In genomic region chr16:88805887-88806393, GRCh38 we compare ENCODE assay signal across 23 cellular contexts. TPM values are rescaled to one million over a fixed set of nuclear protein-coding genes. Genes with fewer than 3 reads are reported as not detected.
DNase-seq lines count a peak whose midpoint lies in the region; ATAC-seq, FAIRE-seq and TF ChIP-seq lines count a peak whose summit lies in the region.
"Had no signal": no experiment of that assay in that cellular context is flagged by ENCODE, and none has a peak within 500 bp of the region (broad histone marks: within the 10 kb centered on the region; RNA-seq: fewer than 3 reads in every experiment).

No MANE protein-coding gene starts in this region.

- DNase-seq in activated naive CD4-positive, alpha-beta T cell treated with anti-CD3 and anti-CD28 coated beads, Interleukin-2, amount 10 ng/mL, durations not matched to agents 7 days and 5 days: no peak
- no peak for DNase-seq in activated naive CD4-positive, alpha-beta T cell treated with Interleukin-2 at 50 U/mL for 16 hours
- DNase-seq in NT2/D1 (ENCODE audit: low read depth, low spot score) (no peak), GM12878 (ENCODE audit: low read depth, low spot score) (no peak), NCI-H524 (lab: John Stamatoyannopoulos, UW) (no peak), NCI-H69 (lab: John Stamatoyannopoulos, UW) (no peak)
- DNase-seq: activated CD4-positive, alpha-beta T cell treated with anti-CD3 and anti-CD28 coated beads, Interleukin-2, amount 10 ng/mL, durations not matched to agents 7 days and 5 days; activated T-cell treated with anti-CD3 and anti-CD28 coated beads, Interleukin-2, amount 50 U/mL, for 4 hours; CD8-positive, alpha-beta T cell; dorsolateral prefrontal cortex; EL; HCEC 1CT; NCI-H1417 treated with DMSO at 0.1 percent for 48 hours; NCI-H2171; NCI-H82; SK-N-SH had no signal

- no peaks in the 10 kb centered on the region for H3K9me3 ChIP-seq in NT2/D1 (ENCODE audit: insufficient read depth, low read length)
- H3K9me3 ChIP-seq in GM12878 (replicated peaks; ENCODE audit: control insufficient read depth, insufficient read depth, low read length): no peaks in the 10 kb centered on the region
- H3K9me3 ChIP-seq: SK-N-SH, tibial artery had no signal

- H3K27ac Mint-ChIP-seq in activated naive CD4-positive, alpha-beta T cell treated with anti-CD3 and anti-CD28 coated beads, Interleukin-2, amount 10 ng/mL, durations not matched to agents 7 days and 5 days: no peak overlapping the region
- H3K27ac Mint-ChIP-seq: activated CD4-positive, alpha-beta T cell treated with anti-CD3 and anti-CD28 coated beads, Interleukin-2, amount 10 ng/mL, durations not matched to agents 7 days and 5 days; CD8-positive, alpha-beta T cell; stimulated activated memory B cell treated with anti-CD40 and anti-IgM and Interleukin-4, amounts not matched to agents 10 μg/mL and 1 μg/mL and 100 μg/mL, for 72 hours had no signal

- intact Hi-C loops in GM12878 (cut with micrococcal nuclease; ENCODE audit: unreplicated experiment): no loop called here

- BruUV-seq in GM12878 (replicated peaks; lab: Mats Ljungman, UMichigan): no TSS peak

- no peak overlapping the region for H2AFZ ChIP-seq in GM12878 (ENCODE audit: control insufficient read depth, low read depth, low read length)

- SMC1A ChIA-PET in GM12878 (lab: Charles Lee; ENCODE audit: uncharacterized antibody, unreplicated experiment): no interaction called here

- no peak for TF ChIP-seq CTCF in GM12878 (IDR thresholded peaks at IDR 0.05 in 2 of 3, conservative IDR thresholded peaks at IDR 0.05 in 1 of 3; ENCODE audit: control insufficient read depth in 2 of 3, extremely low read depth in 1 of 3, insufficient read depth in 1 of 3, low read depth in 3 of 3, low read length in 3 of 3)

- in situ Hi-C loops in GM12878 (cut with MboI): no loop called here

- H3K4me3 ChIP-seq in NT2/D1 (ENCODE audit: insufficient read length, low read depth) (no peak overlapping the region), GM12878 (no peak overlapping the region)
- H3K4me3 ChIP-seq: tibial artery had no signal

- H3K27ac ChIP-seq in GM12878 (ENCODE audit: control insufficient read depth, insufficient read depth): no peak overlapping the region
- H3K27ac ChIP-seq: tibial artery had no signal

- H3K27me3 ChIP-seq in NT2/D1 (ENCODE audit: insufficient read depth, insufficient read length): no peaks in the 10 kb centered on the region
- H3K27me3 ChIP-seq in GM12878 (replicated peaks in 1 of 2; ENCODE audit: control insufficient read depth in 2 of 2, insufficient read depth in 2 of 2, low read length in 1 of 2): no peaks in the 10 kb centered on the region
- H3K27me3 ChIP-seq: dorsolateral prefrontal cortex, tibial artery had no signal

- peaks cover 25% of the 10 kb centered on the region for H3K36me3 Mint-ChIP-seq in activated naive CD4-positive, alpha-beta T cell treated with anti-CD3 and anti-CD28 coated beads, Interleukin-2, amount 10 ng/mL, durations not matched to agents 7 days and 5 days

- TF ChIP-seq RAD21 in GM12878 (IDR thresholded peaks at IDR 0.05; ENCODE audit: insufficient read depth, low read depth, low read length): no peak

- WGBS in GM12878 (ENCODE audit: insufficient coverage, insufficient replicate concordance, low lambda C conversion rate, missing lambda C conversion rate): 95% methylated on average over 18 of the region's 21 CpGs

- H3K9me3 Mint-ChIP-seq in activated naive CD4-positive, alpha-beta T cell treated with anti-CD3 and anti-CD28 coated beads, Interleukin-2, amount 10 ng/mL, durations not matched to agents 7 days and 5 days: no peaks in the 10 kb centered on the region
- H3K9me3 Mint-ChIP-seq: activated CD4-positive, alpha-beta T cell treated with anti-CD3 and anti-CD28 coated beads, Interleukin-2, amount 10 ng/mL, durations not matched to agents 7 days and 5 days; activated T-cell treated with anti-CD3 and anti-CD28 coated beads, Interleukin-2, amount 50 U/mL, for 4 hours; CD8-positive, alpha-beta T cell; stimulated activated memory B cell treated with anti-CD40 and anti-IgM and Interleukin-4, amounts not matched to agents 10 μg/mL and 1 μg/mL and 100 μg/mL, for 72 hours had no signal

- H3K4me1 ChIP-seq in NT2/D1 (ENCODE audit: insufficient read depth, insufficient read length) (peaks cover 40% of the 10 kb centered on the region), GM12878 (ENCODE audit: control insufficient read depth, insufficient read depth, low read length) (peaks cover 23% of the 10 kb centered on the region)

- peak overlapping the region; percentile 28 for H3K4me3 Mint-ChIP-seq in activated naive CD4-positive, alpha-beta T cell treated with anti-CD3 and anti-CD28 coated beads, Interleukin-2, amount 10 ng/mL, durations not matched to agents 7 days and 5 days
- H3K4me3 Mint-ChIP-seq: CD8-positive, alpha-beta T cell; stimulated activated memory B cell treated with anti-CD40 and anti-IgM and Interleukin-4, amounts not matched to agents 10 μg/mL and 1 μg/mL and 100 μg/mL, for 72 hours had no signal

- ATAC-seq in GM12878: no peak
- ATAC-seq in GM21717 (IDR thresholded peaks at IDR 0.05; ENCODE audit: unreplicated experiment): no peak
- ATAC-seq in GM18511 (IDR thresholded peaks at IDR 0.05; ENCODE audit: unreplicated experiment): no peak
- ATAC-seq: activated T-cell treated with anti-CD3 and anti-CD28 coated beads, Interleukin-2, amount 50 U/mL, for 4 hours; CD8-positive, alpha-beta T cell; left lobe of liver; Panc1; stimulated activated memory B cell treated with anti-CD40 and anti-IgM and Interleukin-4, amounts not matched to agents 10 μg/mL and 1 μg/mL and 100 μg/mL, for 72 hours had no signal

- H3K36me3 ChIP-seq in NT2/D1 (ENCODE audit: insufficient read depth, insufficient read length, low read length) (peaks cover 68% of the 10 kb centered on the region), GM12878 (ENCODE audit: control insufficient read depth in 2 of 2, insufficient read depth in 2 of 2, low read length in 1 of 2) (peaks cover 6 to 42% of the 10 kb centered on the region in 2 experiments; a peak in 3 of 4 replicates)

- CTCF ChIA-PET in activated naive CD4-positive, alpha-beta T cell treated with anti-CD3 and anti-CD28 coated beads, Interleukin-2, amount 10 ng/mL, durations not matched to agents 7 days and 5 days (lab: Charles Lee): interaction anchor here (1.9 kb wide), 1 partner anchor 24 kb away, joined by 8 read pairs; no protein-coding TSS in a partner anchor
- CTCF ChIA-PET in GM12878 (lab: Yijun Ruan, JAX): no interaction called here

- TF ChIP-seq POLR2A in GM12878 (IDR thresholded peaks at IDR 0.05; ENCODE audit: low read depth, low read length): no peak

- H3K9ac ChIP-seq in NT2/D1 (ENCODE audit: insufficient read length, low read depth): peak overlapping the region; percentile 57
- no peak overlapping the region for H3K9ac ChIP-seq in GM12878 (ENCODE audit: control insufficient read depth, insufficient read depth, low read length)
- H3K9ac ChIP-seq: SK-N-SH had no signal

- peaks cover 46% of the 10 kb centered on the region for H3K79me2 ChIP-seq in GM12878 (ENCODE audit: control insufficient read depth, insufficient read depth, low read length)

- POLR2A ChIA-PET in GM12878 (lab: Charles Lee): no interaction called here

- TF ChIP-seq EP300 in GM12878 (IDR thresholded peaks at IDR 0.05; ENCODE audit: borderline replicate concordance in 1 of 2, control insufficient read depth in 1 of 2, low read depth in 2 of 2, low read length in 2 of 2): no peak

- FAIRE-seq in GM12878 (lab: Jason Lieb, UNC): no peak
- FAIRE-seq: frontal cortex had no signal

- H3K27me3 Mint-ChIP-seq in activated naive CD4-positive, alpha-beta T cell treated with anti-CD3 and anti-CD28 coated beads, Interleukin-2, amount 10 ng/mL, durations not matched to agents 7 days and 5 days: no peaks in the 10 kb centered on the region
- H3K27me3 Mint-ChIP-seq: activated CD4-positive, alpha-beta T cell treated with anti-CD3 and anti-CD28 coated beads, Interleukin-2, amount 10 ng/mL, durations not matched to agents 7 days and 5 days; stimulated activated memory B cell treated with anti-CD40 and anti-IgM and Interleukin-4, amounts not matched to agents 10 μg/mL and 1 μg/mL and 100 μg/mL, for 72 hours had no signal

- peak overlapping the region; percentile 66; the same call in 1 of the 2 replicates for H3K4me2 ChIP-seq in GM12878 (ENCODE audit: control insufficient read depth, insufficient read depth)

- H3K4me1 Mint-ChIP-seq in activated naive CD4-positive, alpha-beta T cell treated with anti-CD3 and anti-CD28 coated beads, Interleukin-2, amount 10 ng/mL, durations not matched to agents 7 days and 5 days: peaks cover 35% of the 10 kb centered on the region

- no peaks in the 10 kb centered on the region for H4K20me1 ChIP-seq in GM12878 (ENCODE audit: control insufficient read depth, insufficient read depth)

- RAD21 ChIA-PET in GM12878 (lab: Charles Lee; ENCODE audit: unreplicated experiment): no interaction called here

RNA-seq across cellular contexts. Expression of gene CDT1, which starts 2.4 kb away (rescaled TPM):
- total RNA-seq in GM12878 (2013; cell fraction: nucleolus; rRNA removed): 10.9 and 14.9 TPM in 2 replicates
- 40.4 and 59.3 TPM in 2 replicates for total RNA-seq in GM12878 (2014; rRNA removed)
- 6.5 and 8.5 TPM in 2 replicates for total RNA-seq in GM12878 (2014; rRNA removed; fragmentation: Illumina TruSeq; extraction: Trizol)
- 87.6 and 90.0 TPM in 2 replicates for total RNA-seq in GM12878 (2021)
- polyA plus RNA-seq in GM12878 (2011; ENCODE audit: low read depth): 8.4 TPM
- polyA plus RNA-seq in GM12878 (2011; rRNA removed): 3.3 and 9.0 TPM in 2 replicates
- polyA plus RNA-seq in GM12878 (2011; cell fraction: cytosol; rRNA removed): 24.4 and 33.2 TPM in 2 replicates
- 26.7 and 44.2 TPM in 2 replicates for polyA plus RNA-seq in GM12878 (2011; cell fraction: nucleus; rRNA removed)
- polyA plus RNA-seq in GM12878 (2012): 39.9 and 49.2 TPM in 2 replicates
- polyA plus RNA-seq in GM12878 (2014; fragmentation: Illumina TruSeq; extraction: Trizol): 1.3 and 4.3 TPM in 2 replicates
- 1 to 10 TPM in 1 of 2 experiments, under 1 TPM in 1; 0.50 to 1.9 TPM for polyA plus RNA-seq in GM12878 (2014; fragmentation: Nextera tagmentation; extraction: Ambion mirVana)
- 37.7 and 58.6 TPM in 2 replicates for polyA plus RNA-seq in GM12878 (2014; rRNA removed)
- polyA plus RNA-seq in GM12878 (2016; fragmentation: Nextera tagmentation; extraction: Ambion mirVana): 10 to 100 TPM in 1 of 2 experiments, 1 to 10 TPM in 1; 5.7 to 41.3 TPM
- 8.9 and 34.4 TPM in 2 replicates for polyA minus RNA-seq in GM12878 (2011; rRNA and poly(A)+ RNA removed)
- 37.6 and 54.5 TPM in 2 replicates for polyA minus RNA-seq in GM12878 (2011; cell fraction: cytosol; rRNA and poly(A)+ RNA removed)
- 8.5 and 22.1 TPM in 2 replicates for polyA minus RNA-seq in GM12878 (2011; cell fraction: nucleus; rRNA and poly(A)+ RNA removed)

RNA-seq across cellular contexts. Expression of gene APRT, which starts 5.8 kb away (rescaled TPM):
- total RNA-seq in GM12878 (2013; cell fraction: nucleolus; rRNA removed): 39.3 and 42.6 TPM in 2 replicates
- total RNA-seq in GM12878 (2014; rRNA removed): 308 and 348 TPM in 2 replicates
- 106 and 113 TPM in 2 replicates for total RNA-seq in GM12878 (2014; rRNA removed; fragmentation: Illumina TruSeq; extraction: Trizol)
- 219 and 234 TPM in 2 replicates for total RNA-seq in GM12878 (2021)
- polyA plus RNA-seq in GM12878 (2011; ENCODE audit: low read depth): 71.1 TPM
- 39.6 and 95.7 TPM in 2 replicates for polyA plus RNA-seq in GM12878 (2011; rRNA removed)
- polyA plus RNA-seq in GM12878 (2011; cell fraction: cytosol; rRNA removed): 75.8 and 141 TPM in 2 replicates
- 107 and 109 TPM in 2 replicates for polyA plus RNA-seq in GM12878 (2011; cell fraction: nucleus; rRNA removed)
- polyA plus RNA-seq in GM12878 (2012): 148 and 153 TPM in 2 replicates
- polyA plus RNA-seq in GM12878 (2014; fragmentation: Illumina TruSeq; extraction: Trizol): 8.6 and 46.2 TPM in 2 replicates
- polyA plus RNA-seq in GM12878 (2014; fragmentation: Nextera tagmentation; extraction: Ambion mirVana): 100 to 1,000 TPM in 1 of 2 experiments, 10 to 100 TPM in 1; 30.6 to 100 TPM
- 278 and 338 TPM in 2 replicates for polyA plus RNA-seq in GM12878 (2014; rRNA removed)
- polyA plus RNA-seq in GM12878 (2016; fragmentation: Nextera tagmentation; extraction: Ambion mirVana): 100 to 1,000 TPM; 446 to 495 TPM
- polyA minus RNA-seq in GM12878 (2011; rRNA and poly(A)+ RNA removed): 11.7 and 28.6 TPM in 2 replicates
- 42.0 and 50.9 TPM in 2 replicates for polyA minus RNA-seq in GM12878 (2011; cell fraction: cytosol; rRNA and poly(A)+ RNA removed)
- 22.0 and 30.6 TPM in 2 replicates for polyA minus RNA-seq in GM12878 (2011; cell fraction: nucleus; rRNA and poly(A)+ RNA removed)

RNA-seq across cellular contexts. Expression of gene PIEZO1, which starts 20.9 kb away (rescaled TPM):
- 218 and 234 TPM in 2 replicates for total RNA-seq in GM12878 (2013; cell fraction: nucleolus; rRNA removed)
- 96.3 and 106 TPM in 2 replicates for total RNA-seq in GM12878 (2014; rRNA removed)
- 21.8 and 30.6 TPM in 2 replicates for total RNA-seq in GM12878 (2014; rRNA removed; fragmentation: Illumina TruSeq; extraction: Trizol)
- total RNA-seq in GM12878 (2021): 146 and 169 TPM in 2 replicates
- polyA plus RNA-seq in GM12878 (2011; ENCODE audit: low read depth): 55.6 TPM
- polyA plus RNA-seq in GM12878 (2011; rRNA removed): 15.2 and 28.0 TPM in 2 replicates
- polyA plus RNA-seq in GM12878 (2011; cell fraction: cytosol; rRNA removed): 47.6 and 77.5 TPM in 2 replicates
- polyA plus RNA-seq in GM12878 (2011; cell fraction: nucleus; rRNA removed): 493 and 679 TPM in 2 replicates
- polyA plus RNA-seq in GM12878 (2012): 77.9 and 106 TPM in 2 replicates
- 17.0 and 39.9 TPM in 2 replicates for polyA plus RNA-seq in GM12878 (2014; fragmentation: Illumina TruSeq; extraction: Trizol)
- 1 to 10 TPM; 1.3 to 7.2 TPM for polyA plus RNA-seq in GM12878 (2014; fragmentation: Nextera tagmentation; extraction: Ambion mirVana)
- 116 and 167 TPM in 2 replicates for polyA plus RNA-seq in GM12878 (2014; rRNA removed)
- polyA plus RNA-seq in GM12878 (2016; fragmentation: Nextera tagmentation; extraction: Ambion mirVana): 10 to 100 TPM; 31.1 to 35.6 TPM
- polyA minus RNA-seq in GM12878 (2011; rRNA and poly(A)+ RNA removed): 39.4 and 60.9 TPM in 2 replicates
- polyA minus RNA-seq in GM12878 (2011; cell fraction: cytosol; rRNA and poly(A)+ RNA removed): 27.0 and 30.1 TPM in 2 replicates
- polyA minus RNA-seq in GM12878 (2011; cell fraction: nucleus; rRNA and poly(A)+ RNA removed): 81.4 and 144 TPM in 2 replicates

RNA-seq across cellular contexts. Expression of gene GALNS, which starts 50.8 kb away (rescaled TPM):
- total RNA-seq in GM12878 (2013; cell fraction: nucleolus; rRNA removed): 64.8 and 87.4 TPM in 2 replicates
- 4.0 and 5.1 TPM in 2 replicates for total RNA-seq in GM12878 (2014; rRNA removed)
- 3.7 and 4.3 TPM in 2 replicates for total RNA-seq in GM12878 (2014; rRNA removed; fragmentation: Illumina TruSeq; extraction: Trizol)
- 9.6 and 12.4 TPM in 2 replicates for total RNA-seq in GM12878 (2021)
- polyA plus RNA-seq in GM12878 (2011; ENCODE audit: low read depth): 6.4 TPM
- 3.5 and 4.2 TPM in 2 replicates for polyA plus RNA-seq in GM12878 (2011; rRNA removed)
- polyA plus RNA-seq in GM12878 (2011; cell fraction: cytosol; rRNA removed): 3.5 and 3.9 TPM in 2 replicates
- 21.1 and 23.2 TPM in 2 replicates for polyA plus RNA-seq in GM12878 (2011; cell fraction: nucleus; rRNA removed)
- 8.5 and 8.8 TPM in 2 replicates for polyA plus RNA-seq in GM12878 (2012)
- 2.6 and 6.0 TPM in 2 replicates for polyA plus RNA-seq in GM12878 (2014; fragmentation: Illumina TruSeq; extraction: Trizol)
- polyA plus RNA-seq in GM12878 (2014; fragmentation: Nextera tagmentation; extraction: Ambion mirVana): under 1 TPM; 0.37 to 0.95 TPM
- polyA plus RNA-seq in GM12878 (2014; rRNA removed): 8.1 and 9.5 TPM in 2 replicates
- polyA plus RNA-seq in GM12878 (2016; fragmentation: Nextera tagmentation; extraction: Ambion mirVana): 1 to 10 TPM; 5.6 to 6.5 TPM
- polyA minus RNA-seq in GM12878 (2011; rRNA and poly(A)+ RNA removed): 3.1 and 10.6 TPM in 2 replicates
- polyA minus RNA-seq in GM12878 (2011; cell fraction: cytosol; rRNA and poly(A)+ RNA removed): 1.1 and 3.3 TPM in 2 replicates
- 10.0 and 19.4 TPM in 2 replicates for polyA minus RNA-seq in GM12878 (2011; cell fraction: nucleus; rRNA and poly(A)+ RNA removed)

RNA-seq across cellular contexts. Expression of gene TRAPPC2L, which starts 51.0 kb away (rescaled TPM):
- 23.0 and 27.4 TPM in 2 replicates for total RNA-seq in GM12878 (2013; cell fraction: nucleolus; rRNA removed)
- total RNA-seq in GM12878 (2014; rRNA removed) (66.3 and 73.0 TPM in 2 replicates), GM12878 (2014; rRNA removed; fragmentation: Illumina TruSeq; extraction: Trizol) (52.8 and 56.3 TPM in 2 replicates), GM12878 (2021) (69.6 and 70.7 TPM in 2 replicates)
- polyA plus RNA-seq in GM12878 (2011; ENCODE audit: low read depth): 120 TPM
- polyA plus RNA-seq in GM12878 (2011; rRNA removed) (71.0 and 158 TPM in 2 replicates), GM12878 (2014; fragmentation: Illumina TruSeq; extraction: Trizol) (64.0 and 79.3 TPM in 2 replicates), GM12878 (2014; fragmentation: Nextera tagmentation; extraction: Ambion mirVana) (100 to 1,000 TPM; 337 to 363 TPM), GM12878 (2014; rRNA removed) (67.0 and 105 TPM in 2 replicates), GM12878 (2016; fragmentation: Nextera tagmentation; extraction: Ambion mirVana) (100 to 1,000 TPM; 189 to 221 TPM)
- polyA plus RNA-seq in GM12878 (2011; cell fraction: cytosol; rRNA removed): 97.6 and 110 TPM in 2 replicates
- 55.1 and 62.1 TPM in 2 replicates for polyA plus RNA-seq in GM12878 (2011; cell fraction: nucleus; rRNA removed)
- polyA plus RNA-seq in GM12878 (2012): 62.8 and 86.2 TPM in 2 replicates
- 28.0 and 32.8 TPM in 2 replicates for polyA minus RNA-seq in GM12878 (2011; rRNA and poly(A)+ RNA removed)
- polyA minus RNA-seq in GM12878 (2011; cell fraction: cytosol; rRNA and poly(A)+ RNA removed): 9.6 and 15.1 TPM in 2 replicates
- 26.0 and 35.4 TPM in 2 replicates for polyA minus RNA-seq in GM12878 (2011; cell fraction: nucleus; rRNA and poly(A)+ RNA removed)
